15 cellular contexts compared by ENCODE assay signal in the genomic region with DNA sequence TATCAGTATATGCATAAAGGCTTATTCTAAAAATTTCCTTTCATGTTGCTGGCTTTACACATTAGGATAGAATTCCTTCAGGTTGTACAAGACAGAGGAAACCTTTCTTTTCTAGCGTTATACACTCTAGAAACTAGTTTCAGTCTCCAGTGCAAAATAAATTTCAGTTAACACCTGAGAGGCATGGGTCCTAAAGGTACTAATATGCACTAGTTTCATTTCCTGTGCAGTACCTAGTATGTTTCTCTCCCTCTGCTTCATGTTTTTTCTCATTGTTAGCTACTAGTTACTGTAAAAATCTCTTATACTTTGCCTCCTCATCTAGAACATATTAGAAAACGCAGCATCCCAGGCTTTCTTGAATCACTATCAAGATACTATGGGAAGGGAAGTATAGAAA. TPM values are rescaled to one million over a fixed set of nuclear protein-coding genes. Genes with fewer than 3 reads are reported as not detected.
A peak's percentile ranks its signal among the peaks of the same experiment; 100 is the strongest.
DNase-seq lines count a peak whose midpoint lies in the region; ATAC-seq and TF ChIP-seq lines count a peak whose summit lies in the region.
"Had no signal": no experiment of that assay in that cellular context is flagged by ENCODE, and none has a peak within 500 bp of the region (broad histone marks: within the 10 kb centered on the region; RNA-seq: fewer than 3 reads in every experiment).

No MANE protein-coding gene starts in this region.

- peak overlapping the region; percentile 8; the same call in 1 of the 2 replicates for H3K4me2 ChIP-seq in OCI-LY1 (ENCODE audit: low read length)

- DNase-seq in dedifferentiated amniotic fluid mesenchymal stem cell (ENCODE audit: extremely low spot score), result no peak
- DNase-seq in activated effector memory CD4-positive, alpha-beta T cell treated with anti-CD3 and anti-CD28 coated beads, Interleukin-2, amount 50 U/mL, for 16 hours, result no peak
- DNase-seq in stimulated activated naive B cell treated with anti-CD40 and anti-IgM and Interleukin-4, amounts not matched to agents 10 μg/mL and 1 μg/mL and 100 μg/mL, for 72 hours, result no peak
- no peak for DNase-seq in esophagus muscularis mucosa (ENCODE audit: extremely low spot score)
- DNase-seq: activated CD8-positive, alpha-beta memory T cell treated with anti-CD3 and anti-CD28 coated beads for 24 hours; activated naive CD4-positive, alpha-beta T cell treated with anti-CD3 and anti-CD28 coated beads, Interleukin-2, amount 50 U/mL, for 16 hours; cerebellar nuclear complex; GOT3; NCI-H1694 treated with DMSO at 0.1 percent for 48 hours; stimulated activated CD4-positive, alpha-beta T cell treated with anti-CD3 and anti-CD28 coated beads, Interleukin-15, amount 100 ng/mL, for 24 hours had no signal

- peaks cover 3% of the 10 kb centered on the region; the same call in 1 of the 2 replicates for H3K79me2 ChIP-seq in OCI-LY1 (ENCODE audit: insufficient read depth, low read length)

- WGBS in esophagus muscularis mucosa, result 94% methylated on average over 2 of the region's 2 CpGs

- H3K4me1 ChIP-seq in OCI-LY1 (ENCODE audit: insufficient read depth, low read length, severe bottlenecking), result peaks cover 79% of the 10 kb centered on the region
- H3K4me1 ChIP-seq in esophagus muscularis mucosa, result peaks cover 3 to 9% (median 5%) of the 10 kb centered on the region in 4 donors
- H3K4me1 ChIP-seq: vagina had no signal

- H3K27ac ChIP-seq in OCI-LY1 (ENCODE audit: low read depth, low read length, poor library complexity, severe bottlenecking) (peak overlapping the region; percentile 73), esophagus muscularis mucosa (replicated peaks in 1 of 4) (no peak overlapping the region)
- H3K27ac ChIP-seq: vagina had no signal

- no peak for TF ChIP-seq CTCF in OCI-LY1 (IDR thresholded peaks at IDR 0.05; ENCODE audit: low read length)
- no peak for TF ChIP-seq CTCF in esophagus muscularis mucosa (IDR thresholded peaks at IDR 0.05)

- no peaks in the 10 kb centered on the region for H3K9me3 ChIP-seq in OCI-LY1 (ENCODE audit: low read length)
- no peaks in the 10 kb centered on the region for H3K9me3 ChIP-seq in esophagus muscularis mucosa
- H3K9me3 ChIP-seq: vagina had no signal

- no peak overlapping the region for H3K9ac ChIP-seq in OCI-LY1 (ENCODE audit: low read length)

- H3F3A ChIP-seq in OCI-LY1 (ENCODE audit: insufficient read depth, low read length), result no peaks in the 10 kb centered on the region

- TF ChIP-seq POLR2A in esophagus muscularis mucosa (IDR thresholded peaks at IDR 0.05; ENCODE audit: low read depth), result no peak

- H3K36me3 Mint-ChIP-seq in stimulated activated naive B cell treated with anti-CD40 and anti-IgM and Interleukin-4, amounts not matched to agents 10 μg/mL and 1 μg/mL and 100 μg/mL, for 72 hours, result peaks cover 15 to 25% of the 10 kb centered on the region in 2 donors

- ATAC-seq in GM18519 (IDR thresholded peaks at IDR 0.05; ENCODE audit: low FRiP score, unreplicated experiment) (peak; percentile 45), GM21526 (IDR thresholded peaks at IDR 0.05; ENCODE audit: low FRiP score, unreplicated experiment) (peak; percentile 76), HG03066 (IDR thresholded peaks at IDR 0.05; ENCODE audit: low read depth, unreplicated experiment) (peak; percentile 69)
- no peak for ATAC-seq in stimulated activated naive B cell treated with anti-CD40 and anti-IgM and Interleukin-4, amounts not matched to agents 10 μg/mL and 1 μg/mL and 100 μg/mL, for 72 hours (replicated peaks)

- H3K4me3 ChIP-seq in OCI-LY1 (ENCODE audit: low read depth, low read length, poor library complexity, severe bottlenecking) (no peak overlapping the region), esophagus muscularis mucosa (no peak overlapping the region)
- H3K4me3 ChIP-seq: vagina had no signal

- H3K4me1 Mint-ChIP-seq in stimulated activated naive B cell treated with anti-CD40 and anti-IgM and Interleukin-4, amounts not matched to agents 10 μg/mL and 1 μg/mL and 100 μg/mL, for 72 hours, result peaks cover 15 to 26% of the 10 kb centered on the region in 2 donors

- no peaks in the 10 kb centered on the region for H3K9me3 Mint-ChIP-seq in stimulated activated naive B cell treated with anti-CD40 and anti-IgM and Interleukin-4, amounts not matched to agents 10 μg/mL and 1 μg/mL and 100 μg/mL, for 72 hours

- no peaks in the 10 kb centered on the region for H3K9me2 ChIP-seq in OCI-LY1 (ENCODE audit: low read depth, low read length)

- no peak overlapping the region for H3K27ac Mint-ChIP-seq in stimulated activated naive B cell treated with anti-CD40 and anti-IgM and Interleukin-4, amounts not matched to agents 10 μg/mL and 1 μg/mL and 100 μg/mL, for 72 hours

- no peak overlapping the region for H2AFZ ChIP-seq in OCI-LY1 (ENCODE audit: low read length)

- TF ChIP-seq EP300 in esophagus muscularis mucosa (IDR thresholded peaks at IDR 0.05), result no peak

- peaks cover 58% of the 10 kb centered on the region for H3K36me3 ChIP-seq in OCI-LY1 (ENCODE audit: insufficient read depth, low read length)
- H3K36me3 ChIP-seq in esophagus muscularis mucosa, result peaks cover 0 to 30% (median 18%) of the 10 kb centered on the region in 4 donors

- H3K27me3 Mint-ChIP-seq in stimulated activated naive B cell treated with anti-CD40 and anti-IgM and Interleukin-4, amounts not matched to agents 10 μg/mL and 1 μg/mL and 100 μg/mL, for 72 hours, result no peaks in the 10 kb centered on the region

- H3K27me3 ChIP-seq in OCI-LY1 (ENCODE audit: insufficient read depth, low read length) (no peaks in the 10 kb centered on the region), esophagus muscularis mucosa (no peaks in the 10 kb centered on the region)
- H3K27me3 ChIP-seq: vagina had no signal

- intact Hi-C loops in esophagus muscularis mucosa (cut with DNase I), result no loop called here

- no peak overlapping the region for H3K4me3 Mint-ChIP-seq in stimulated activated naive B cell treated with anti-CD40 and anti-IgM and Interleukin-4, amounts not matched to agents 10 μg/mL and 1 μg/mL and 100 μg/mL, for 72 hours

- no peaks in the 10 kb centered on the region for H4K20me1 ChIP-seq in OCI-LY1 (ENCODE audit: insufficient read depth, low read length)

RNA-seq across cellular contexts. Expression of a gene that starts 54.0 kb away (rescaled TPM):
- total RNA-seq in esophagus muscularis mucosa, result 10 to 100 TPM; 19.9 to 23.8 (median 21.5) TPM

RNA-seq across cellular contexts. Expression of a gene that starts 59.6 kb away (rescaled TPM):
- total RNA-seq in esophagus muscularis mucosa, result 10 to 100 TPM; 30.2 to 36.8 (median 35.1) TPM

Comparison
In these comparisons a context has a peak if more than half of its experiments do, and no peak if none do; other contexts are left out.
1. ATAC-seq: peak in GM18519 (single experiment), GM21526 (single experiment) and HG03066 (single experiment); none in stimulated activated naive B cell treated with anti-CD40 and anti-IgM and Interleukin-4, amounts not matched to agents 10 μg/mL and 1 μg/mL and 100 μg/mL, for 72 hours (0 of 2).